1 cellular context compared by ENCODE assay signal in the genomic region with DNA sequence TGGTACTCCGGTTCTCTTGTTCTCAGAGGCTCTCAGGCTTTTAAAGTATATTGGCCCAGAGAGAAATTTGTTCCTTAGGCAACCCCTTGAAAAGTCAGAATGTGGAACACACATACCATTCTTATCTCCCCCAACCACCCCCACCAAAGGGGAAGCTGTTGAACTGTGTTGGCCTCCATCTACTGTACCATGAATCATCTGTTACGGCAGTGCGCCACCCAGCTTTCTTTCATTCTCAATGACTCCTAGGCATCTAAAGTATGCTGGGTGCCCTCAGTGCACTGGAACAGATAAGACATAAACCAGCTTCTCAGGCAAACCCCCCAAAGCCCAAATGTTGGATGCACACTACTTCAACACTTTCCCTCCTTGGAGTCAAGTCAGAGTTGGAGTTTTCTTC.
TF ChIP-seq lines count a peak whose summit lies in the region.

No MANE protein-coding gene starts in this region.

TF ChIP-seq in IMR-90, 13 proteins besides CTCF, POLR2A, EP300 and RAD21:
- TF ChIP-seq, protein P1, sequence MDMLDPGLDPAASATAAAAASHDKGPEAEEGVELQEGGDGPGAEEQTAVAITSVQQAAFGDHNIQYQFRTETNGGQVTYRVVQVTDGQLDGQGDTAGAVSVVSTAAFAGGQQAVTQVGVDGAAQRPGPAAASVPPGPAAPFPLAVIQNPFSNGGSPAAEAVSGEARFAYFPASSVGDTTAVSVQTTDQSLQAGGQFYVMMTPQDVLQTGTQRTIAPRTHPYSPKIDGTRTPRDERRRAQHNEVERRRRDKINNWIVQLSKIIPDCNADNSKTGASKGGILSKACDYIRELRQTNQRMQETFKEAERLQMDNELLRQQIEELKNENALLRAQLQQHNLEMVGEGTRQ (IDR thresholded peaks at IDR 0.05; ENCODE audit: low read depth, low read length) = no peak
- TF ChIP-seq MXI1 (IDR thresholded peaks at IDR 0.05; ENCODE audit: borderline replicate concordance, low read depth, low read length) = no peak
- TF ChIP-seq BHLHE40 (IDR thresholded peaks at IDR 0.05; ENCODE audit: low read depth, low read length) = no peak
- no peak for TF ChIP-seq MAZ (IDR thresholded peaks at IDR 0.05; ENCODE audit: borderline replicate concordance, low read depth, low read length)
- TF ChIP-seq MAFK (IDR thresholded peaks at IDR 0.05; ENCODE audit: low read depth, low read length) = no peak
- no peak for TF ChIP-seq NFE2L2 (IDR thresholded peaks at IDR 0.05; ENCODE audit: low read depth, low read length)
- TF ChIP-seq SMC3 (IDR thresholded peaks at IDR 0.05; ENCODE audit: low read depth, low read length) = no peak
- TF ChIP-seq, protein P2, sequence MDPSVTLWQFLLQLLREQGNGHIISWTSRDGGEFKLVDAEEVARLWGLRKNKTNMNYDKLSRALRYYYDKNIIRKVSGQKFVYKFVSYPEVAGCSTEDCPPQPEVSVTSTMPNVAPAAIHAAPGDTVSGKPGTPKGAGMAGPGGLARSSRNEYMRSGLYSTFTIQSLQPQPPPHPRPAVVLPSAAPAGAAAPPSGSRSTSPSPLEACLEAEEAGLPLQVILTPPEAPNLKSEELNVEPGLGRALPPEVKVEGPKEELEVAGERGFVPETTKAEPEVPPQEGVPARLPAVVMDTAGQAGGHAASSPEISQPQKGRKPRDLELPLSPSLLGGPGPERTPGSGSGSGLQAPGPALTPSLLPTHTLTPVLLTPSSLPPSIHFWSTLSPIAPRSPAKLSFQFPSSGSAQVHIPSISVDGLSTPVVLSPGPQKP (IDR thresholded peaks at IDR 0.05; ENCODE audit: borderline replicate concordance, low read depth, low read length) = no peak
- TF ChIP-seq CHD1 (IDR thresholded peaks at IDR 0.05; ENCODE audit: low read depth, low read length) = no peak
- TF ChIP-seq FOS (IDR thresholded peaks at IDR 0.05; ENCODE audit: low read depth, low read length) = no peak
- TF ChIP-seq RFX5 (IDR thresholded peaks at IDR 0.05; ENCODE audit: low read depth, low read length) = no peak
- TF ChIP-seq CEBPB (IDR thresholded peaks at IDR 0.05; ENCODE audit: low read depth, low read length) = no peak
- no peak for TF ChIP-seq RCOR1 (IDR thresholded peaks at IDR 0.05; ENCODE audit: insufficient replicate concordance, low read length)
